Comparison of ENCODE assay signal across 18 cellular contexts in the genomic region with DNA sequence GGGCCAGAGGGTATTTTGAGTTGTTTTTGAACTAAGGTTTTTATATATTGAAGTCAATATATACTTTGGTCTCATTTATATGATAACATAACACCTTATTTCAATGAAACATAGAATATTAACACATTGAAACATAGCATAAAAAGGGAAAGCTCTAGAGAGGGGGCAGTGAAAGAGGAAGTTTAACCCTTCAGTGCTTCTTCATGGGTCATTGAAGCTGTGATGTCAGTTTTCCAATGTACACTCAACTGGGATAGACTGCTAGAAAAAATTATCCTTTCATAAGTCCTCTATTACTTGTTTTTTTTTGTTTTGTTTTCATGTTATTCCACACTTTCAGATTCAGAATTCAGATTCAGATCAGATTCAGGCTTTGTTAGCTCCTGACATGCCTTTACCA.
"Had no signal": no experiment of that assay in that cellular context is flagged by ENCODE, and none has a peak within 500 bp of the region (broad histone marks: within the 10 kb centered on the region; RNA-seq: fewer than 3 reads in every experiment).

No MANE protein-coding gene starts in this region.

- H3K4me3 Mint-ChIP-seq: mesothelial cell of epicardium, naive B cell had no signal

- H3K36me3 Mint-ChIP-seq: mesothelial cell of epicardium, naive B cell had no signal

- H3K4me1 Mint-ChIP-seq: naive B cell had no signal

- DNase-seq: dermis blood vessel endothelial cell; dorsolateral prefrontal cortex; effector CD4-positive, alpha-beta T cell; effector memory CD4-positive, alpha-beta T cell; foreskin melanocyte; gastrocnemius medialis; glutamatergic neuron; head of caudate nucleus; heart right ventricle; hippocampal formation; left cardiac atrium; left lung; left ventricle myocardium superior; lower lobe of right lung; mesenchymal stem cell; mucosa of descending colon; naive B cell had no signal

- H3K27ac Mint-ChIP-seq: mesothelial cell of epicardium, naive B cell had no signal

- H3K9me3 Mint-ChIP-seq: mesothelial cell of epicardium had no signal

- H3K27me3 Mint-ChIP-seq: naive B cell had no signal
